Comparison of ENCODE assay signal across 9 cellular contexts in genomic region chr19:35045667-35046300, GRCh38. TPM values are rescaled to one million over a fixed set of nuclear protein-coding genes. Genes with fewer than 3 reads are reported as not detected.
A peak's percentile ranks its signal among the peaks of the same experiment; 100 is the strongest.
DNase-seq lines count a peak whose midpoint lies in the region; ATAC-seq and TF ChIP-seq lines count a peak whose summit lies in the region.
"Had no signal": no experiment of that assay in that cellular context is flagged by ENCODE, and none has a peak within 500 bp of the region (broad histone marks: within the 10 kb centered on the region; RNA-seq: fewer than 3 reads in every experiment).

No MANE protein-coding gene starts in this region.

- H3K4me1 ChIP-seq in Karpas-422 (ENCODE audit: low read length): no peaks in the 10 kb centered on the region

- no peaks in the 10 kb centered on the region for H3K79me2 ChIP-seq in Karpas-422 (ENCODE audit: low read length)

- H3K9me3 Mint-ChIP-seq in CD14-positive monocyte: peaks cover 0 to 3% (median 0%) of the 10 kb centered on the region in 7 donors
- no peaks in the 10 kb centered on the region for H3K9me3 Mint-ChIP-seq in activated T-cell treated with anti-CD3 and anti-CD28 coated beads, Interleukin-2, amount 50 U/mL, for 24 hours

- H3K27me3 ChIP-seq in Karpas-422 (ENCODE audit: low read length): no peaks in the 10 kb centered on the region

- H4K20me1 ChIP-seq in Karpas-422 (ENCODE audit: insufficient read depth, low read depth, low read length): no peaks in the 10 kb centered on the region

- no peaks in the 10 kb centered on the region for H3K36me3 Mint-ChIP-seq in CD14-positive monocyte
- no peaks in the 10 kb centered on the region for H3K36me3 Mint-ChIP-seq in activated T-cell treated with anti-CD3 and anti-CD28 coated beads, Interleukin-2, amount 50 U/mL, for 24 hours (ENCODE audit: low read depth)

- no peaks in the 10 kb centered on the region for H3K36me3 ChIP-seq in Karpas-422 (ENCODE audit: insufficient read depth, low read length)

- no peak overlapping the region for H3K4me2 ChIP-seq in Karpas-422 (ENCODE audit: low read depth, low read length, poor library complexity, severe bottlenecking)

- H3K27ac ChIP-seq in Karpas-422 (ENCODE audit: low read length): no peak overlapping the region
- H3K27ac ChIP-seq in coronary artery: no peak overlapping the region

- H3K9me3 ChIP-seq in Karpas-422 (ENCODE audit: low read length): no peaks in the 10 kb centered on the region

- no peak overlapping the region for H2AFZ ChIP-seq in Karpas-422 (ENCODE audit: low read length)

- H3K4me3 Mint-ChIP-seq in CD14-positive monocyte: no peak overlapping the region
- H3K4me3 Mint-ChIP-seq in activated T-cell treated with anti-CD3 and anti-CD28 coated beads, Interleukin-2, amount 50 U/mL, for 24 hours: no peak overlapping the region

- ATAC-seq in GM18867 (IDR thresholded peaks at IDR 0.05; ENCODE audit: unreplicated experiment) (peak; percentile 47), HG02870 (IDR thresholded peaks at IDR 0.05; ENCODE audit: unreplicated experiment) (no peak)

- H3K4me3 ChIP-seq in Karpas-422 (ENCODE audit: low read length) (no peak overlapping the region), coronary artery (no peak overlapping the region)

- no peak overlapping the region for H3K27ac Mint-ChIP-seq in CD14-positive monocyte
- H3K27ac Mint-ChIP-seq in activated T-cell treated with anti-CD3 and anti-CD28 coated beads, Interleukin-2, amount 50 U/mL, for 24 hours: no peak overlapping the region

- intact Hi-C loops in CD14-positive monocyte (cut with micrococcal nuclease): no loop called here

- no peaks in the 10 kb centered on the region for H3K9me2 ChIP-seq in Karpas-422 (replicated peaks; ENCODE audit: insufficient read depth, low read length)

- TF ChIP-seq CTCF in CD14-positive monocyte (IDR thresholded peaks at IDR 0.05) (peak; percentile 69), coronary artery (IDR thresholded peaks at IDR 0.05) (no peak)

- H3K9ac ChIP-seq in Karpas-422 (ENCODE audit: low read length): no peak overlapping the region

- DNase-seq in CD14-positive monocyte (ENCODE audit: low spot score) (no peak), Karpas-422 (peak; percentile 84), hepatic stellate cell (ENCODE audit: low spot score) (peak; percentile 80), coronary artery (ENCODE audit: low spot score) (no peak), kidney tubule cell (ENCODE audit: low spot score) (no peak)
- DNase-seq in activated T-cell treated with anti-CD3 and anti-CD28 coated beads, Interleukin-2, amount 50 U/mL, for 24 hours: peak; percentile 52

- peaks cover 9 to 26% (median 17%) of the 10 kb centered on the region in 3 donors for H3K27me3 Mint-ChIP-seq in CD14-positive monocyte (ENCODE audit: low read depth in 3 of 3)
- peaks cover 2% of the 10 kb centered on the region for H3K27me3 Mint-ChIP-seq in activated T-cell treated with anti-CD3 and anti-CD28 coated beads, Interleukin-2, amount 50 U/mL, for 24 hours

- peaks cover 13% of the 10 kb centered on the region for H3K4me1 Mint-ChIP-seq in CD14-positive monocyte
- H3K4me1 Mint-ChIP-seq in activated T-cell treated with anti-CD3 and anti-CD28 coated beads, Interleukin-2, amount 50 U/mL, for 24 hours (ENCODE audit: low read depth): peaks cover 20% of the 10 kb centered on the region

RNA-seq across cellular contexts. Expression of gene HPN, which starts 4.3 kb away (rescaled TPM):
- not detected for polyA plus RNA-seq in CD14-positive monocyte
- 0.11 TPM in 1 of 2 replicates, not detected in the other for total RNA-seq in Karpas-422 (2014; rRNA removed; shearing (Covaris generic); ENCODE audit: low replicate concordance)
- total RNA-seq: urinary bladder had no signal

RNA-seq across cellular contexts. Expression of gene SCN1B, which starts 15.5 kb away (rescaled TPM):
- polyA plus RNA-seq in CD14-positive monocyte: under 1 TPM in 1 of 2 donors, not detected in 1; 0.08 TPM
- total RNA-seq in Karpas-422 (2014; rRNA removed; shearing (Covaris generic); ENCODE audit: low replicate concordance): 0.52 and 0.54 TPM in 2 replicates

RNA-seq across cellular contexts. Expression of gene GRAMD1A, which starts 45.7 kb away (rescaled TPM):
- polyA plus RNA-seq in CD14-positive monocyte: 10 to 100 TPM in 1 of 2 donors, 1 to 10 TPM in 1; 9.3 to 15.1 TPM
- total RNA-seq in Karpas-422 (2014; rRNA removed; shearing (Covaris generic); ENCODE audit: low replicate concordance): 45.2 and 76.4 TPM in 2 replicates

Comparison
In these comparisons a context has a peak if more than half of its experiments do, and no peak if none do; other contexts are left out.
1. DNase-seq: peak in Karpas-422 (single experiment), activated T-cell treated with anti-CD3 and anti-CD28 coated beads, Interleukin-2, amount 50 U/mL, for 24 hours (single experiment) and hepatic stellate cell (single experiment); none in CD14-positive monocyte (single experiment), coronary artery (single experiment) and kidney tubule cell (single experiment).